ENCODE assay signal across 22 cellular contexts in the genomic region with DNA sequence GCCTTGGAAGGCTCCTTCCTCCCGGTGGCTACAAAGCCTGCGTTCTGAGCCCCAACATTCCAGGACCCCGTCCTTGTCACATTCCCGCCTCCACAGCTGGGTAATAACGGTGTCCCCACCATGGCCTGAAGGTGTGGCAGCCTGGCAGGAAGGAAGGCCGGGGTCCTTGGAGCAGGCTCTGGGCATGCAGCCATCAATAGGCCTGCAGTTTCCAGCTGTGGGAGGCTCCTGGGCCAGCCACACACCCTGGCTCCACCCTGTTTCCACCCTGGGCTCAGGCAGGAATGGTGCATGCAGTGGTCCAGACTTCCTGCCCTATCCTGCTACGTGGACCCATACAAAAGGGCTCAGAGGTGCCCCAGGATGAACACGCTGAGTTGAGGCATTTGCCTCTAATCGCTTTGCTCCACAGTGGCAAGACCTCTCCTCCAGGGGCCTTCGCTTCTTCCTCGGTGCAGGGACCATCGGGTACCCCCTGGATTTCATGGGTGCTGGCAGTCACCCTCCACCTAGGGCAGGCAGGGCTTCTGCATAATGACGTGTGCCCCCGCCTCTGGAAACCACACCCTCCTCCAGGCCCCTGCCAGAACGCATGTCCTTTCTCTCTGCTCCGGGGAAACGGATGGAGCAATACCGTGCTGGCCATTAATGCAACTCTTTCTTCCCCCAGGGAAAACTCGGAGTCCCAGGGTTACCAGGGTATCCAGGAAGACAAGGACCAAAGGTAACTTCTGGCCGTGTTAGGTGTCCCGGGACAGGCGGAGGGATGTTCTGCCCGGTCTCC.
A peak's percentile ranks its signal among the peaks of the same experiment; 100 is the strongest.
DNase-seq lines count a peak whose midpoint lies in the region; ATAC-seq and TF ChIP-seq lines count a peak whose summit lies in the region.
"Had no signal": no experiment of that assay in that cellular context is flagged by ENCODE, and none has a peak within 500 bp of the region (broad histone marks: within the 10 kb centered on the region; RNA-seq: fewer than 3 reads in every experiment).

No MANE protein-coding gene starts in this region.

- no peak overlapping the region for H2BK20ac ChIP-seq in H9 (ENCODE audit: low read depth, low read length, poor library complexity, severe bottlenecking)

- H3K36me3 Mint-ChIP-seq in activated T-cell treated with anti-CD3 and anti-CD28 coated beads, Interleukin-2, amount 50 U/mL, for 24 hours (ENCODE audit: low read depth): no peaks in the 10 kb centered on the region
- no peaks in the 10 kb centered on the region for H3K36me3 Mint-ChIP-seq in H9 (ENCODE audit: insufficient read depth in 1 of 3, low read depth in 3 of 3)
- H3K36me3 Mint-ChIP-seq: activated CD8-positive, alpha-beta memory T cell treated with anti-CD3 and anti-CD28 coated beads, Interleukin-2, amount 10 ng/mL, durations not matched to agents 7 days and 5 days had no signal

- H2BK15ac ChIP-seq in H9 (ENCODE audit: low read depth, low read length): no peak overlapping the region

- no peaks in the 10 kb centered on the region for H3K23me2 ChIP-seq in H9 (ENCODE audit: insufficient read length, low read depth, low read length, poor library complexity, severe bottlenecking)

- no peak overlapping the region for H3K4ac ChIP-seq in H9 (ENCODE audit: low read depth, low read length)

- H2BK5ac ChIP-seq in H9 (ENCODE audit: insufficient read length, low read length): no peak overlapping the region

- H4K8ac ChIP-seq in H9 (replicated peaks; ENCODE audit: insufficient read length, low read depth, low read length): no peak overlapping the region

- H3K4me1 ChIP-seq in GM23248 (ENCODE audit: insufficient read depth) (no peaks in the 10 kb centered on the region), heart right ventricle (peaks cover 3 to 47% (median 42%) of the 10 kb centered on the region in 9 donors), psoas muscle (no peaks in the 10 kb centered on the region), H9 (ENCODE audit: insufficient read depth, low read length) (no peaks in the 10 kb centered on the region; the same call in 1 of the 2 replicates)
- H3K4me1 ChIP-seq: testis had no signal

- no peaks in the 10 kb centered on the region for H3K79me1 ChIP-seq in H9 (ENCODE audit: insufficient read depth, low read depth, low read length, poor library complexity, severe bottlenecking)

- H3K14ac ChIP-seq in H9 (ENCODE audit: insufficient read depth, low read length): no peak overlapping the region

- H3K18ac ChIP-seq in H9 (ENCODE audit: insufficient read length, low read depth, low read length): no peak overlapping the region

- H3K4me3 Mint-ChIP-seq in activated T-cell treated with anti-CD3 and anti-CD28 coated beads, Interleukin-2, amount 50 U/mL, for 24 hours: no peak overlapping the region
- H3K4me3 Mint-ChIP-seq in H9: no peak overlapping the region
- H3K4me3 Mint-ChIP-seq: activated CD8-positive, alpha-beta memory T cell treated with anti-CD3 and anti-CD28 coated beads, Interleukin-2, amount 10 ng/mL, durations not matched to agents 7 days and 5 days; activated naive CD8-positive, alpha-beta T cell treated with anti-CD3 and anti-CD28 coated beads, Interleukin-2, amount 50 U/mL, for 24 hours; CD4-positive, alpha-beta T cell; neural crest cell had no signal

- DNase-seq in GM23248 (peak; percentile 35), astrocyte of the hippocampus (ENCODE audit: low read depth, low spot score) (peak; percentile 32), heart right ventricle (peak; percentile 45 to 64), psoas muscle (peak; percentile 45 to 73), iPS-NIHi11 (ENCODE audit: low spot score) (no peak), H9 (no peak)
- DNase-seq in activated T-cell treated with anti-CD3 and anti-CD28 coated beads, Interleukin-2, amount 50 U/mL, for 24 hours: no peak
- DNase-seq: activated CD4-positive, alpha-beta T cell treated with anti-CD3 and anti-CD28 coated beads for 48 hours; activated CD8-positive, alpha-beta memory T cell treated with anti-CD3 and anti-CD28 coated beads, Interleukin-2, amount 10 ng/mL, durations not matched to agents 7 days and 5 days; activated naive CD8-positive, alpha-beta T cell treated with anti-CD3 and anti-CD28 coated beads, Interleukin-2, amount 50 U/mL, for 24 hours; CD4-positive, alpha-beta T cell; DMS53; effector CD8-positive, alpha-beta T cell; hypothalamus; Karpas-422; kidney glomerular epithelial cell; NCI-H1092 treated with DMSO at 0.1 percent for 48 hours; NCI-H2081; NCI-H446 treated with DMSO at 0.1 percent for 48 hours; testis had no signal

- H2AFZ ChIP-seq in GM23248 (no peak overlapping the region), H9 (ENCODE audit: low read length) (no peak overlapping the region)

- peak; percentile 49 to 83 (median 75) for ATAC-seq in heart right ventricle
- ATAC-seq in psoas muscle: peak in 3 of 4 donors; percentile 36 to 61 (median 41)
- no peak for ATAC-seq in GM19452 (IDR thresholded peaks at IDR 0.05; ENCODE audit: unreplicated experiment)
- ATAC-seq: activated CD8-positive, alpha-beta memory T cell treated with anti-CD3 and anti-CD28 coated beads, Interleukin-2, amount 10 ng/mL, durations not matched to agents 7 days and 5 days; activated naive CD8-positive, alpha-beta T cell treated with anti-CD3 and anti-CD28 coated beads, Interleukin-2, amount 50 U/mL, for 24 hours had no signal

- WGBS in GM23248 (ENCODE audit: low coverage in 1 of 2, low lambda C conversion rate in 2 of 2, missing lambda C conversion rate in 2 of 2), 2 experiments: 79 to 80% methylated on average over 23 of the region's 23 CpGs
- 59 to 62% methylated on average over 23 of the region's 23 CpGs for WGBS in heart right ventricle, 2 donors
- WGBS in psoas muscle, 3 donors: 61 to 63% (median 62%) methylated on average over 23 of the region's 23 CpGs
- WGBS in H9 (ENCODE audit: extremely low coverage, insufficient read length, low lambda C conversion rate): no CpG with 5 or more reads among the region's 23 CpGs

- H2BK12ac ChIP-seq in H9 (ENCODE audit: insufficient read length, low read depth, low read length): no peak overlapping the region

- H3K27me3 Mint-ChIP-seq in activated T-cell treated with anti-CD3 and anti-CD28 coated beads, Interleukin-2, amount 50 U/mL, for 24 hours: peaks cover 5% of the 10 kb centered on the region
- no peaks in the 10 kb centered on the region; the same call in 1 of the 2 replicates for H3K27me3 Mint-ChIP-seq in H9 (ENCODE audit: low read depth)
- H3K27me3 Mint-ChIP-seq: activated CD8-positive, alpha-beta memory T cell treated with anti-CD3 and anti-CD28 coated beads, Interleukin-2, amount 10 ng/mL, durations not matched to agents 7 days and 5 days; CD4-positive, alpha-beta T cell had no signal

- H3K36me3 ChIP-seq in GM23248 (ENCODE audit: low read depth) (peaks cover 55% of the 10 kb centered on the region), heart right ventricle (peaks cover 0 to 28% (median 0%) of the 10 kb centered on the region in 9 donors), psoas muscle (ENCODE audit: insufficient read depth in 1 of 2, low read depth in 1 of 2) (no peaks in the 10 kb centered on the region)

- no peak overlapping the region for H3K27ac ChIP-seq in GM23248
- H3K27ac ChIP-seq in heart right ventricle: peak overlapping the region in 5 of 10 donors; percentile 29 to 44 (median 34)
- H3K27ac ChIP-seq in psoas muscle: no peak overlapping the region
- no peak overlapping the region for H3K27ac ChIP-seq in H9 (ENCODE audit: insufficient read length, low read depth, low read length)
- H3K27ac ChIP-seq: testis had no signal

- no peak overlapping the region for H3K23ac ChIP-seq in H9 (ENCODE audit: insufficient read length, low read depth, low read length)

- H4K20me1 ChIP-seq in GM23248 (ENCODE audit: insufficient read depth): no peaks in the 10 kb centered on the region
- H4K20me1 ChIP-seq in H9 (ENCODE audit: control insufficient read depth, insufficient read depth, insufficient read length): no peaks in the 10 kb centered on the region

- H3K27me3 ChIP-seq in GM23248 (replicated peaks; ENCODE audit: insufficient read depth) (no peaks in the 10 kb centered on the region), heart right ventricle (no peaks in the 10 kb centered on the region), psoas muscle (ENCODE audit: insufficient read depth in 3 of 3, low read length in 2 of 3) (peaks cover 0 to 23% (median 13%) of the 10 kb centered on the region in 3 donors), H9 (ENCODE audit: insufficient read depth, low read length) (no peaks in the 10 kb centered on the region)
- H3K27me3 ChIP-seq: testis had no signal

- no peak overlapping the region for H4K91ac ChIP-seq in H9 (ENCODE audit: insufficient read length, low read depth, low read length)

- intact Hi-C loops in heart right ventricle (cut with DNase I) (loop anchor here in 3 of 10 donors (10.0 kb wide), 2 partner anchors 109 to 299 kb away; a partner anchor contains a TSS), psoas muscle (cut with DNase I) (loop anchor here in 1 of 2 donors (10.0 kb wide), 1 partner anchor 199 kb away; no protein-coding TSS in a partner anchor)

- H3K79me2 ChIP-seq in GM23248 (ENCODE audit: insufficient read depth) (0 out of 2 replicates have a peak, but pooled peaks cover 29% of the 10 kb centered on the region), H9 (ENCODE audit: insufficient read depth, low read length) (no peaks in the 10 kb centered on the region)

- no peak overlapping the region for H2AK5ac ChIP-seq in H9 (ENCODE audit: insufficient read length, low read length)

- H3K4me2 ChIP-seq in GM23248 (ENCODE audit: unreplicated experiment): no peak overlapping the region
- no peak overlapping the region for H3K4me2 ChIP-seq in H9 (ENCODE audit: insufficient read depth, insufficient read length, low read length)

- H3F3A ChIP-seq in GM23248 (ENCODE audit: insufficient read depth): peaks cover 52% of the 10 kb centered on the region

- no peak overlapping the region for H3K27ac Mint-ChIP-seq in activated T-cell treated with anti-CD3 and anti-CD28 coated beads, Interleukin-2, amount 50 U/mL, for 24 hours
- H3K27ac Mint-ChIP-seq in H9: no peak overlapping the region
- H3K27ac Mint-ChIP-seq: activated CD8-positive, alpha-beta memory T cell treated with anti-CD3 and anti-CD28 coated beads, Interleukin-2, amount 10 ng/mL, durations not matched to agents 7 days and 5 days; activated naive CD8-positive, alpha-beta T cell treated with anti-CD3 and anti-CD28 coated beads, Interleukin-2, amount 50 U/mL, for 24 hours; CD4-positive, alpha-beta T cell had no signal

- no peak overlapping the region for H4K5ac ChIP-seq in H9 (ENCODE audit: insufficient read length, low read depth, low read length)

- no peak overlapping the region for H3K9ac ChIP-seq in GM23248
- H3K9ac ChIP-seq in H9 (ENCODE audit: extremely low read depth, insufficient read length, low read length): no peak overlapping the region

- H3K56ac ChIP-seq in H9 (ENCODE audit: insufficient read length, low read depth, low read length): no peak overlapping the region

- no peak overlapping the region for H2BK120ac ChIP-seq in H9 (ENCODE audit: low read depth, low read length, poor library complexity, severe bottlenecking)

- H3K4me1 Mint-ChIP-seq in activated T-cell treated with anti-CD3 and anti-CD28 coated beads, Interleukin-2, amount 50 U/mL, for 24 hours (ENCODE audit: low read depth): no peaks in the 10 kb centered on the region
- H3K4me1 Mint-ChIP-seq in H9: peaks cover 20 to 31% of the 10 kb centered on the region in 2 experiments
- H3K4me1 Mint-ChIP-seq: activated CD8-positive, alpha-beta memory T cell treated with anti-CD3 and anti-CD28 coated beads, Interleukin-2, amount 10 ng/mL, durations not matched to agents 7 days and 5 days; activated naive CD8-positive, alpha-beta T cell treated with anti-CD3 and anti-CD28 coated beads, Interleukin-2, amount 50 U/mL, for 24 hours had no signal

- H3K9me3 ChIP-seq in GM23248 (ENCODE audit: low read depth): no peaks in the 10 kb centered on the region
- no peaks in the 10 kb centered on the region for H3K9me3 ChIP-seq in heart right ventricle
- H3K9me3 ChIP-seq in psoas muscle: no peaks in the 10 kb centered on the region
- H3K9me3 ChIP-seq in H9 (ENCODE audit: control insufficient read depth, low read depth, low read length): no peaks in the 10 kb centered on the region
- H3K9me3 ChIP-seq: testis had no signal

- in situ Hi-C loops in GM23248 (cut with MboI): no loop called here

- no peaks in the 10 kb centered on the region for H3K9me3 Mint-ChIP-seq in activated T-cell treated with anti-CD3 and anti-CD28 coated beads, Interleukin-2, amount 50 U/mL, for 24 hours
- no peaks in the 10 kb centered on the region for H3K9me3 Mint-ChIP-seq in H9
- H3K9me3 Mint-ChIP-seq: activated naive CD8-positive, alpha-beta T cell treated with anti-CD3 and anti-CD28 coated beads, Interleukin-2, amount 50 U/mL, for 24 hours; CD4-positive, alpha-beta T cell; neural crest cell had no signal

- TF ChIP-seq CTCF in heart right ventricle (IDR thresholded peaks at IDR 0.05) (no peak), psoas muscle (IDR thresholded peaks at IDR 0.05) (no peak), H9 (conservative IDR thresholded peaks at IDR 0.05) (no peak)

- H3K4me3 ChIP-seq in GM23248: no peak overlapping the region
- no peak overlapping the region for H3K4me3 ChIP-seq in heart right ventricle
- no peak overlapping the region for H3K4me3 ChIP-seq in psoas muscle
- H3K4me3 ChIP-seq: testis had no signal

- no peak overlapping the region for H3T11ph ChIP-seq in H9 (ENCODE audit: low read length)

- H3K9me2 ChIP-seq in GM23248 (ENCODE audit: insufficient read depth): no peaks in the 10 kb centered on the region

Comparison
In these comparisons a context has a peak if more than half of its experiments do, and no peak if none do; other contexts are left out.
1. DNase-seq: peak in GM23248 (single experiment), astrocyte of the hippocampus (single experiment), heart right ventricle (2 of 2) and psoas muscle (2 of 2); none in iPS-NIHi11 (single experiment), activated T-cell treated with anti-CD3 and anti-CD28 coated beads, Interleukin-2, amount 50 U/mL, for 24 hours (single experiment) and H9 (single experiment).